In the genomic region with DNA sequence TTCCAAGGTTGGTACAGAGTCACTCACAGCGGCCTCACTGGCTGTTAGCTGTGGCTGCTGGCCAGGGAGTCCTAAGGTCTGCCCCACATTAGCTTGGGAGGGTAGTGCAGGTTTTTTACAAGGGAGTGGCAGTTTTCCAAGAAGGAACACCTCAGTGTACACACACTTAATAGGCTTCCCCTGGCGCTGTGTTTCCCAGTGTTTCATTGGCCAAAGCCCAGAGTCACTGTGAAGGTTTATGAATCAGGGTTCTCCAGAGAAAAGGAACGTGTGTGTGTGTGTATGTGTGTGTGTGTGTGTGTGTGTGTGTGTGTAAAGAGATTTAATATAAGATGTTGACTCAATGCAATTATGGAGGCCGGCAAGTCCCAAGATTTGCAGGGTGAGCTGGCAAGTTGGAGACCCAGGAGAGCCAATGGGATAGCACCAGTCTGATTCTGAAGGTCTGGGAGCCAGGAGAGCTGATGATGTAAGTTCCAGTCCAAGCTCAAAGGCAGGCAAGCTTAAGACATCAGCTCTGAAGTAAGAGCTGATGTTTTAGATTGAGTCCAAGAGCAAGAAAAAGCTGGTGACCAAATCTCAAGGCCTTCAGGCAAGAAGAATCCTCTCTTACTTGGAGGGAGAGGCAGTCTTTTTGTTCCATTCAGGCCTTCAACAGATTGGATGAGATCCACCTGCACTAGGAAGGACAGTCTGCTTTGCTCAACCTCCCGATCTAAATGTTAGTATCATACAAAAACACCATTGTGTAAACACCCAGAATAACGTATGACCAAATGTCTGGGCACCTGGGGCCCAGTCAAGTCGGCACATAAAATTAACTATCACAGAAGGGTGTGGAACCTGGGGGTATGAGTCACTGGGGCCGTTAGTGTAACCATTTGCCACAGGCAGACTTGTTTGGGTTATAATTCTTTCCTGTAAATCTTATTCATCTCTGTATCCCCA, we compare ENCODE assay signal across 8 cellular contexts.
A peak's percentile ranks its signal among the peaks of the same experiment; 100 is the strongest.
DNase-seq lines count a peak whose midpoint lies in the region; ATAC-seq and TF ChIP-seq lines count a peak whose summit lies in the region.

No MANE protein-coding gene starts in this region.

- H3K27ac ChIP-seq in IMR-90 (ENCODE audit: insufficient read depth, low read length) (peak overlapping the region; percentile 70), MM.1S (ENCODE audit: low read length) (no peak overlapping the region)

- TF ChIP-seq RAD21 in IMR-90 (IDR thresholded peaks at IDR 0.05; ENCODE audit: low read length), result no peak

- H3K56ac ChIP-seq in IMR-90 (ENCODE audit: extremely low read depth, insufficient read depth, low read length), result peak overlapping the region; percentile 36; the same call in 1 of the 2 replicates

- peak overlapping the region in 4 of 6 donors; percentile 32 to 76 (median 53) for H3K27ac Mint-ChIP-seq in immature natural killer cell

- ATAC-seq in IMR-90 (ENCODE audit: low read depth) (peak; percentile 48), HG03139 (IDR thresholded peaks at IDR 0.05; ENCODE audit: unreplicated experiment) (no peak)

- peak overlapping the region in 3 of 5 donors; percentile 5 to 42 (median 38) for H3K4me3 Mint-ChIP-seq in immature natural killer cell

- WGBS in IMR-90 (ENCODE audit: extremely low coverage in 2 of 2, insufficient read length in 1 of 2), 2 experiments, result 35% methylated on average over 2 of the region's 8 CpGs; no CpG with 5 or more reads in 1 of the 2 experiments

- H3K36me3 Mint-ChIP-seq in immature natural killer cell, result no peaks in the 10 kb centered on the region

- H3K27me3 ChIP-seq in IMR-90 (ENCODE audit: control insufficient read depth, insufficient read depth, low read length) (no peaks in the 10 kb centered on the region), MM.1S (replicated peaks; ENCODE audit: insufficient read depth, low read length) (no peaks in the 10 kb centered on the region)

- no peaks in the 10 kb centered on the region for H3K9me3 Mint-ChIP-seq in immature natural killer cell

- dilution Hi-C loops in IMR-90 (cut with HindIII; ENCODE audit: low sequenced_read_pairs, unreplicated experiment), result no loop called here

- no peak overlapping the region for H3K9ac ChIP-seq in IMR-90 (ENCODE audit: low read depth, low read length)
- H3K9ac ChIP-seq in MM.1S (ENCODE audit: low read length), result no peak overlapping the region

- peak overlapping the region; percentile 95 for H3K18ac ChIP-seq in IMR-90 (ENCODE audit: low read depth, low read length)

- no peak for TF ChIP-seq POLR2A in IMR-90 (IDR thresholded peaks at IDR 0.05; ENCODE audit: low read depth, low read length)

- peak overlapping the region; percentile 59 for H2BK5ac ChIP-seq in IMR-90 (ENCODE audit: low read depth, low read length, poor library complexity, severe bottlenecking)

- H2BK120ac ChIP-seq in IMR-90 (ENCODE audit: low read depth, low read length), result peak overlapping the region; percentile 66

- no TSS peak for BruUV-seq in IMR-90 (replicated peaks; lab: Mats Ljungman, UMichigan)

- peak overlapping the region; percentile 66 for H2BK20ac ChIP-seq in IMR-90 (ENCODE audit: low read depth, low read length)

- peaks cover 27 to 86% of the 10 kb centered on the region in 2 experiments for H3K79me1 ChIP-seq in IMR-90 (ENCODE audit: low read depth in 1 of 2, low read length in 2 of 2)

- peak overlapping the region; percentile 37; the same call in 1 of the 2 replicates for H4K91ac ChIP-seq in IMR-90 (ENCODE audit: insufficient read depth, low read depth, low read length)

- H4K8ac ChIP-seq in IMR-90 (ENCODE audit: low read depth in 2 of 2, low read length in 2 of 2), result peak overlapping the region; percentile 8 to 76; a peak in 3 of 4 replicates

- peaks cover 0 to 4% (median 0%) of the 10 kb centered on the region in 3 donors for H3K27me3 Mint-ChIP-seq in immature natural killer cell (ENCODE audit: low read depth in 3 of 3)

- POLR2A ChIA-PET in IMR-90 (lab: Charles Lee; ENCODE audit: unreplicated experiment), result no interaction called here

- H3K9me3 ChIP-seq in IMR-90 (ENCODE audit: control insufficient read depth, insufficient read depth, low read length) (no peaks in the 10 kb centered on the region), MM.1S (replicated peaks; ENCODE audit: insufficient read depth, low read length) (no peaks in the 10 kb centered on the region)

- H3K9me2 ChIP-seq in MM.1S (replicated peaks; ENCODE audit: insufficient read depth, low read length), result no peaks in the 10 kb centered on the region

- DNase-seq in A172 (ENCODE audit: low spot score), result peak; percentile 85
- DNase-seq in IMR-90, result peak; percentile 90
- DNase-seq in activated T-cell treated with anti-CD3 and anti-CD28 coated beads, Interleukin-2, amount 50 U/mL, for 1 hour, result peak; percentile 27
- no peak for DNase-seq in immature natural killer cell
- peak; percentile 21 for DNase-seq in stimulated activated CD8-positive, alpha-beta memory T cell treated with anti-CD3 and anti-CD28 coated beads, Interleukin-7, amount 100 ng/mL, for 24 hours (ENCODE audit: low read depth)
- DNase-seq in 8988T, result no peak
- no peak for DNase-seq in MM.1S

- in situ Hi-C loops in IMR-90 (cut with MboI; ENCODE audit: low sequenced_read_pairs), result no loop called here

- H2AK5ac ChIP-seq in IMR-90 (ENCODE audit: low read depth, low read length), result peak overlapping the region; percentile 82

- peak overlapping the region; percentile 85 for H3K23ac ChIP-seq in IMR-90 (ENCODE audit: low read depth, low read length)

- H3K4me2 ChIP-seq in IMR-90 (ENCODE audit: low read depth, low read length), result peak overlapping the region; percentile 3; the same call in 1 of the 2 replicates
- no peak overlapping the region for H3K4me2 ChIP-seq in MM.1S (ENCODE audit: low read depth, low read length)

- no peaks in the 10 kb centered on the region for H3K79me2 ChIP-seq in MM.1S (ENCODE audit: low read length)

- H3F3A ChIP-seq in MM.1S (ENCODE audit: insufficient read depth, low read length), result no peaks in the 10 kb centered on the region

- peaks cover 13 to 30% of the 10 kb centered on the region in 2 donors for H3K4me1 Mint-ChIP-seq in immature natural killer cell

- H3K4ac ChIP-seq in IMR-90 (ENCODE audit: low read depth, low read length), result peak overlapping the region; percentile 70

- peak overlapping the region; percentile 37; the same call in 2 of the 3 replicates for H2BK15ac ChIP-seq in IMR-90 (ENCODE audit: low read depth, low read length)

- H4K20me1 ChIP-seq in IMR-90 (ENCODE audit: insufficient read depth, low read length) (peaks cover 5% of the 10 kb centered on the region), MM.1S (ENCODE audit: insufficient read depth, low read length) (no peaks in the 10 kb centered on the region)

- intact Hi-C loops in IMR-90 (cut with micrococcal nuclease), result loop anchor here (5.0 kb wide), 1 partner anchor 42 kb away; no protein-coding TSS in a partner anchor

- no peak overlapping the region for H3K4me3 ChIP-seq in IMR-90 (ENCODE audit: insufficient read depth, low read depth, low read length)
- H3K4me3 ChIP-seq in MM.1S (ENCODE audit: low read length), result no peak overlapping the region

- peaks cover 23% of the 10 kb centered on the region for H3K9me1 ChIP-seq in IMR-90 (ENCODE audit: insufficient read depth, low read length)

- TF ChIP-seq CTCF in IMR-90 (conservative IDR thresholded peaks at IDR 0.05; ENCODE audit: low read depth, low read length) (no peak), MM.1S (IDR thresholded peaks at IDR 0.05; ENCODE audit: low read length) (no peak)

- H3K36me3 ChIP-seq in IMR-90 (ENCODE audit: control insufficient read depth, insufficient read depth, low read length), result no peaks in the 10 kb centered on the region
- H3K36me3 ChIP-seq in MM.1S (replicated peaks; ENCODE audit: insufficient read depth, low read length), result no peaks in the 10 kb centered on the region

- CTCF ChIA-PET in IMR-90 (lab: Yijun Ruan, JAX), result no interaction called here

- peaks cover 24% of the 10 kb centered on the region for H3K4me1 ChIP-seq in IMR-90 (ENCODE audit: control insufficient read depth, insufficient read depth, low read length)
- no peaks in the 10 kb centered on the region for H3K4me1 ChIP-seq in MM.1S (ENCODE audit: low read length)

- peak overlapping the region; percentile 66 for H2AK9ac ChIP-seq in IMR-90 (replicated peaks; ENCODE audit: low read depth, low read length, poor library complexity)

- peak overlapping the region; percentile 92 for H3K14ac ChIP-seq in IMR-90 (replicated peaks; ENCODE audit: low read depth, low read length)

- peak overlapping the region; percentile 90 for H4K5ac ChIP-seq in IMR-90 (ENCODE audit: low read depth, low read length)

- H2AFZ ChIP-seq in IMR-90 (replicated peaks; ENCODE audit: low read length, poor library complexity) (peak overlapping the region; percentile 9), MM.1S (ENCODE audit: low read length) (no peak overlapping the region)

TF ChIP-seq in IMR-90, 13 proteins besides CTCF, POLR2A, EP300 and RAD21 (continues in another document):
- TF ChIP-seq MAFK (IDR thresholded peaks at IDR 0.05; ENCODE audit: low read depth, low read length) (no peak), RFX5 (IDR thresholded peaks at IDR 0.05; ENCODE audit: low read depth, low read length) (no peak), FOS (IDR thresholded peaks at IDR 0.05; ENCODE audit: low read depth, low read length) (peak; percentile 80), CEBPB (IDR thresholded peaks at IDR 0.05; ENCODE audit: low read depth, low read length) (peak; percentile 61; the same call in 1 of the 2 replicates), SMC3 (IDR thresholded peaks at IDR 0.05; ENCODE audit: low read depth, low read length) (no peak), RCOR1 (IDR thresholded peaks at IDR 0.05; ENCODE audit: insufficient replicate concordance, low read length) (peak; percentile 69), CHD1 (IDR thresholded peaks at IDR 0.05; ENCODE audit: low read depth, low read length) (no peak)
- TF ChIP-seq, protein P1, sequence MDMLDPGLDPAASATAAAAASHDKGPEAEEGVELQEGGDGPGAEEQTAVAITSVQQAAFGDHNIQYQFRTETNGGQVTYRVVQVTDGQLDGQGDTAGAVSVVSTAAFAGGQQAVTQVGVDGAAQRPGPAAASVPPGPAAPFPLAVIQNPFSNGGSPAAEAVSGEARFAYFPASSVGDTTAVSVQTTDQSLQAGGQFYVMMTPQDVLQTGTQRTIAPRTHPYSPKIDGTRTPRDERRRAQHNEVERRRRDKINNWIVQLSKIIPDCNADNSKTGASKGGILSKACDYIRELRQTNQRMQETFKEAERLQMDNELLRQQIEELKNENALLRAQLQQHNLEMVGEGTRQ (IDR thresholded peaks at IDR 0.05; ENCODE audit: low read depth, low read length), result no peak
- TF ChIP-seq, protein P2, sequence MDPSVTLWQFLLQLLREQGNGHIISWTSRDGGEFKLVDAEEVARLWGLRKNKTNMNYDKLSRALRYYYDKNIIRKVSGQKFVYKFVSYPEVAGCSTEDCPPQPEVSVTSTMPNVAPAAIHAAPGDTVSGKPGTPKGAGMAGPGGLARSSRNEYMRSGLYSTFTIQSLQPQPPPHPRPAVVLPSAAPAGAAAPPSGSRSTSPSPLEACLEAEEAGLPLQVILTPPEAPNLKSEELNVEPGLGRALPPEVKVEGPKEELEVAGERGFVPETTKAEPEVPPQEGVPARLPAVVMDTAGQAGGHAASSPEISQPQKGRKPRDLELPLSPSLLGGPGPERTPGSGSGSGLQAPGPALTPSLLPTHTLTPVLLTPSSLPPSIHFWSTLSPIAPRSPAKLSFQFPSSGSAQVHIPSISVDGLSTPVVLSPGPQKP (IDR thresholded peaks at IDR 0.05; ENCODE audit: borderline replicate concordance, low read depth, low read length), result no peak

Comparison
In these comparisons a context has a peak if more than half of its experiments do, and no peak if none do; other contexts are left out.
1. DNase-seq: peak in A172 (single experiment), IMR-90 (single experiment), activated T-cell treated with anti-CD3 and anti-CD28 coated beads, Interleukin-2, amount 50 U/mL, for 1 hour (single experiment) and stimulated activated CD8-positive, alpha-beta memory T cell treated with anti-CD3 and anti-CD28 coated beads, Interleukin-7, amount 100 ng/mL, for 24 hours (single experiment); none in immature natural killer cell (0 of 3), 8988T (single experiment) and MM.1S (single experiment).